26 cellular contexts compared by ENCODE assay signal in the genomic region with DNA sequence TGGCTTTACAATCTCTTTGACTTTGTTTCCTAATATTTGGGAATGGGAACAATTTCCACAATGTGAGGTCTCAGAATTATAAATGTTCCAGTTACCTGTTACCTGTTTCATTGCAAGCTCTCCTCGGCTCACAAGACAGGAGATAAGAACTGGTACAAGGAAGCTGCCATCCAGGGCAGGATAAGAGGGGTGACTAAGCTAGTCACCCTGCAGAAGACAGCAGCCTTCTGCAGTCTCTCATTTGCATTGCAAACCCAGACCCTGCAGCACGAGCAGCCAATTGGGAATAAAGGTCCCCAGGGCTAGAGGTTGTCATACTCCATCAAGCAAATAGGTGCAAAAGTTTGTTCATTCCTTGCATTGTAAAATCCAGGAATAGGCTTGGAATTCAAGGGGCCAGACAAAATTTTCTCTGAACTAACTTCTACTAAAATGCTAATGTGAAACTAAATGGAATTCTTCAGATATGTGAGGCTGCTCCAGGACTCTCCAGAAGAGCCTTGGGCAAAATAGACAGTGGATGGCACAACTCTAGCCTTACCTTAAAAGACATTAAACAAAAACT.
A peak's percentile ranks its signal among the peaks of the same experiment; 100 is the strongest.
DNase-seq lines count a peak whose midpoint lies in the region; ATAC-seq and TF ChIP-seq lines count a peak whose summit lies in the region.
"Had no signal": no experiment of that assay in that cellular context is flagged by ENCODE, and none has a peak within 500 bp of the region (broad histone marks: within the 10 kb centered on the region; RNA-seq: fewer than 3 reads in every experiment).

No MANE protein-coding gene starts in this region.

- H3F3A ChIP-seq in PC-9 (ENCODE audit: insufficient read depth, low read depth), result peaks cover 30% of the 10 kb centered on the region

- no peaks in the 10 kb centered on the region for H3K79me2 ChIP-seq in PC-9 (ENCODE audit: low read depth)
- H3K79me2 ChIP-seq: hepatocyte had no signal

- no TSS peak for BruUV-seq in PC-9 (replicated peaks; lab: Mats Ljungman, UMichigan)

- H3K27ac ChIP-seq in PC-9 (peak overlapping the region; percentile 47), foreskin keratinocyte (no peak overlapping the region)
- H3K27ac ChIP-seq: 22Rv1, cardiac muscle cell, colonic mucosa, hepatocyte, prostate gland, sigmoid colon had no signal

- H3K9me2 ChIP-seq in PC-9 (ENCODE audit: insufficient read depth), result no peaks in the 10 kb centered on the region

- peak overlapping the region; percentile 24; the same call in 1 of the 2 replicates for H3K4me3 ChIP-seq in PC-9
- H3K4me3 ChIP-seq: cardiac muscle cell, colonic mucosa, HAP-1, hepatocyte, MG63, prostate gland, sigmoid colon had no signal

- H3K4me1 ChIP-seq in PC-9 (replicated peaks; ENCODE audit: insufficient read depth) (peaks cover 35% of the 10 kb centered on the region), foreskin keratinocyte (no peaks in the 10 kb centered on the region)
- H3K4me1 ChIP-seq: colonic mucosa, prostate gland, sigmoid colon had no signal

- POLR2A ChIA-PET in PC-9 (lab: Charles Lee; ENCODE audit: unreplicated experiment), result no interaction called here

- peak overlapping the region; percentile 77 for H3K4me2 ChIP-seq in PC-9
- H3K4me2 ChIP-seq: hepatocyte had no signal

- peak overlapping the region; percentile 39 for H2AFZ ChIP-seq in PC-9
- H2AFZ ChIP-seq: hepatocyte had no signal

- peaks cover 18% of the 10 kb centered on the region; the same call in 1 of the 2 replicates for H3K9me3 ChIP-seq in PC-9 (ENCODE audit: insufficient read depth, low read depth)
- H3K9me3 ChIP-seq: colonic mucosa, prostate gland had no signal

- CTCF ChIA-PET in PC-9 (lab: Charles Lee), result no interaction called here

- ATAC-seq in foreskin keratinocyte, result peak; percentile 74
- no peak for ATAC-seq in HG02970 (IDR thresholded peaks at IDR 0.05; ENCODE audit: low FRiP score, unreplicated experiment)
- ATAC-seq: naive thymus-derived CD4-positive, alpha-beta T cell; stimulated activated memory B cell treated with anti-CD40 and anti-IgM and Interleukin-4, amounts not matched to agents 10 μg/mL and 1 μg/mL and 100 μg/mL, for 72 hours had no signal

- no peaks in the 10 kb centered on the region for H4K20me1 ChIP-seq in PC-9 (ENCODE audit: insufficient read depth)

- H3K36me3 ChIP-seq in PC-9 (ENCODE audit: low read depth), result no peaks in the 10 kb centered on the region
- H3K36me3 ChIP-seq: cardiac muscle cell, colonic mucosa, HAP-1, MG63, prostate gland, sigmoid colon had no signal

- intact Hi-C loops in PC-9 (cut with micrococcal nuclease; ENCODE audit: unreplicated experiment), result no loop called here

- TF ChIP-seq CTCF in PC-9 (conservative IDR thresholded peaks at IDR 0.05), result no peak
- TF ChIP-seq CTCF in foreskin keratinocyte (conservative IDR thresholded peaks at IDR 0.05), result no peak

- DNase-seq in DMS 273 (lab: John Stamatoyannopoulos, UW; ENCODE audit: unreplicated experiment) (peak; percentile 59), DMS 273 treated with DMSO at 0.1 percent for 48 hours (lab: John Stamatoyannopoulos, UW) (no peak), PC-9 (peak; percentile 29 to 82), foreskin keratinocyte (no peak), NCI-H446 treated with DMSO at 0.1 percent for 48 hours (lab: John Stamatoyannopoulos, UW) (no peak), NCI-H1436 (lab: John Stamatoyannopoulos, UW) (no peak)
- DNase-seq in activated T-cell treated with anti-CD3 and anti-CD28 coated beads, Interleukin-2, amount 50 U/mL, for 48 hours, result no peak
- DNase-seq: activated CD4-positive, alpha-beta memory T cell treated with anti-CD3 and anti-CD28 coated beads, Interleukin-2, amount 10 ng/mL, durations not matched to agents 7 days and 5 days; activated CD4-positive, alpha-beta T cell treated with anti-CD3 and anti-CD28 coated beads for 1 hour; anterior cingulate cortex; CD4-positive, alpha-beta memory T cell; colonic mucosa; effector CD8-positive, alpha-beta T cell; MG63; midbrain; naive thymus-derived CD4-positive, alpha-beta T cell; NCI-H2171; sigmoid colon; stimulated activated CD4-positive, alpha-beta T cell treated with anti-CD3 and anti-CD28 coated beads, Interleukin-4, amount 100 ng/mL, for 4 hours had no signal

- H3K27me3 ChIP-seq in PC-9 (ENCODE audit: insufficient read depth, low read depth) (no peaks in the 10 kb centered on the region), foreskin keratinocyte (no peaks in the 10 kb centered on the region)
- H3K27me3 ChIP-seq: cardiac muscle cell, colonic mucosa, hepatocyte, MG63, sigmoid colon had no signal

Comparison
In these comparisons a context has a peak if more than half of its experiments do, and no peak if none do; other contexts are left out.
1. DNase-seq: peak in DMS 273 (single experiment) and PC-9 (2 of 2); none in DMS 273 treated with DMSO at 0.1 percent for 48 hours (single experiment), foreskin keratinocyte (0 of 2), activated T-cell treated with anti-CD3 and anti-CD28 coated beads, Interleukin-2, amount 50 U/mL, for 48 hours (0 of 2), NCI-H446 treated with DMSO at 0.1 percent for 48 hours (single experiment) and NCI-H1436 (single experiment).